ENCODE assay signal across 15 cellular contexts in genomic region chr1:171420810-171421209, GRCh38.
DNase-seq lines count a peak whose midpoint lies in the region; ATAC-seq and TF ChIP-seq lines count a peak whose summit lies in the region.
"Had no signal": no experiment of that assay in that cellular context is flagged by ENCODE, and none has a peak within 500 bp of the region (broad histone marks: within the 10 kb centered on the region; RNA-seq: fewer than 3 reads in every experiment).

No MANE protein-coding gene starts in this region.

- peaks cover 1% of the 10 kb centered on the region for H3K36me3 Mint-ChIP-seq in activated naive CD4-positive, alpha-beta T cell treated with anti-CD3 and anti-CD28 coated beads for 36 hours (ENCODE audit: low read depth)
- H3K36me3 Mint-ChIP-seq in T-helper 2 cell treated with Interferon-gamma antibody and Interleukin-4, amounts not matched to agents 5 μg/mL and 100 μg/mL, for 36 hours (ENCODE audit: low read depth), result no peaks in the 10 kb centered on the region

- no peak overlapping the region for H3K4me3 Mint-ChIP-seq in activated naive CD4-positive, alpha-beta T cell treated with anti-CD3 and anti-CD28 coated beads for 36 hours
- peak overlapping the region; percentile 38 for H3K4me3 Mint-ChIP-seq in T-helper 2 cell treated with Interferon-gamma antibody and Interleukin-4, amounts not matched to agents 5 μg/mL and 100 μg/mL, for 36 hours

- H3K27ac Mint-ChIP-seq in activated naive CD4-positive, alpha-beta T cell treated with anti-CD3 and anti-CD28 coated beads for 36 hours, result peak overlapping the region; percentile 84
- no peak overlapping the region for H3K27ac Mint-ChIP-seq in T-helper 2 cell treated with Interferon-gamma antibody and Interleukin-4, amounts not matched to agents 5 μg/mL and 100 μg/mL, for 36 hours

- H3K4me3 ChIP-seq in uterus, result no peak overlapping the region
- H3K4me3 ChIP-seq: Peyer's patch, spleen, transverse colon had no signal

- peaks cover 25% of the 10 kb centered on the region for H3K4me1 Mint-ChIP-seq in activated naive CD4-positive, alpha-beta T cell treated with anti-CD3 and anti-CD28 coated beads for 36 hours (ENCODE audit: low read depth)
- peaks cover 23% of the 10 kb centered on the region for H3K4me1 Mint-ChIP-seq in T-helper 2 cell treated with Interferon-gamma antibody and Interleukin-4, amounts not matched to agents 5 μg/mL and 100 μg/mL, for 36 hours (ENCODE audit: low read depth)

- H3K4me1 ChIP-seq in uterus, result no peaks in the 10 kb centered on the region
- H3K4me1 ChIP-seq: parathyroid adenoma, Peyer's patch, spleen, transverse colon had no signal

- no peaks in the 10 kb centered on the region for H3K9me3 ChIP-seq in uterus
- H3K9me3 ChIP-seq: Peyer's patch, spleen had no signal

- no peaks in the 10 kb centered on the region for H3K36me3 ChIP-seq in uterus
- H3K36me3 ChIP-seq: Peyer's patch, spleen, transverse colon had no signal

- no peak for TF ChIP-seq CTCF in uterus (IDR thresholded peaks at IDR 0.05)

- no peak for DNase-seq in activated naive CD4-positive, alpha-beta T cell treated with anti-CD3 and anti-CD28 coated beads for 36 hours
- DNase-seq in activated naive CD4-positive, alpha-beta T cell treated with Interleukin-2 at 50 U/mL for 16 hours, result no peak
- no peak for DNase-seq in T-helper 2 cell treated with Interferon-gamma antibody and Interleukin-4, amounts not matched to agents 5 μg/mL and 100 μg/mL, for 36 hours (ENCODE audit: low spot score)
- DNase-seq in uterus, result no peak
- DNase-seq in NCI-H1048 (lab: John Stamatoyannopoulos, UW), result no peak
- DNase-seq in DMS153 treated with DMSO at 0.1 percent for 48 hours (lab: John Stamatoyannopoulos, UW; ENCODE audit: unreplicated experiment), result no peak
- DNase-seq: KG1, NCI-H1694 treated with DMSO at 0.1 percent for 48 hours, NCI-H524, Peyer's patch, spleen, transverse colon had no signal

- peak; percentile 49 for ATAC-seq in esophagus mucosa
- no peak for ATAC-seq in GM21717 (IDR thresholded peaks at IDR 0.05; ENCODE audit: unreplicated experiment)

- no peaks in the 10 kb centered on the region for H3K27me3 ChIP-seq in uterus
- H3K27me3 ChIP-seq: Peyer's patch, spleen, transverse colon had no signal

- CTCF ChIA-PET in activated naive CD4-positive, alpha-beta T cell treated with anti-CD3 and anti-CD28 coated beads for 36 hours (lab: Charles Lee), result interaction anchor here (1.2 kb wide), 1 partner anchor 14 kb away, joined by 4 read pairs; no protein-coding TSS in a partner anchor

- peaks cover 3% of the 10 kb centered on the region for H3K9me3 Mint-ChIP-seq in activated naive CD4-positive, alpha-beta T cell treated with anti-CD3 and anti-CD28 coated beads for 36 hours
- H3K9me3 Mint-ChIP-seq in T-helper 2 cell treated with Interferon-gamma antibody and Interleukin-4, amounts not matched to agents 5 μg/mL and 100 μg/mL, for 36 hours, result no peaks in the 10 kb centered on the region

- intact Hi-C loops in activated naive CD4-positive, alpha-beta T cell treated with anti-CD3 and anti-CD28 coated beads for 36 hours (cut with micrococcal nuclease), result loop anchor here (1.0 to 5.0 kb wide), 6 partner anchors 13 to 360 kb away; partner anchors contain the start of genes FMO4, METTL13 and PRRC2C
- intact Hi-C loops in uterus (cut with DNase I; ENCODE audit: low total_unique reads), result no loop called here

- H3K27ac ChIP-seq in uterus, result peak overlapping the region; percentile 13 to 56
- H3K27ac ChIP-seq: parathyroid adenoma, spleen, transverse colon had no signal

- TF ChIP-seq POLR2A in uterus (IDR thresholded peaks at IDR 0.05), result no peak

- H3K27me3 Mint-ChIP-seq in activated naive CD4-positive, alpha-beta T cell treated with anti-CD3 and anti-CD28 coated beads for 36 hours (ENCODE audit: low read depth), result no peaks in the 10 kb centered on the region
- peaks cover 3% of the 10 kb centered on the region for H3K27me3 Mint-ChIP-seq in T-helper 2 cell treated with Interferon-gamma antibody and Interleukin-4, amounts not matched to agents 5 μg/mL and 100 μg/mL, for 36 hours (ENCODE audit: low read depth)
